Comparison of ENCODE assay signal across 1 cellular context in genomic region chr13:34012354-34012753, GRCh38.
TF ChIP-seq lines count a peak whose summit lies in the region.

No MANE protein-coding gene starts in this region.

TF ChIP-seq in HepG2, 621 proteins besides CTCF, POLR2A, EP300 and RAD21 (continued from another document):
- no peak for TF ChIP-seq PRDM4 (CRISPR knock-in tag; IDR thresholded peaks at IDR 0.05; ENCODE audit: borderline replicate concordance)
- no peak for TF ChIP-seq PHB2 (IDR thresholded peaks at IDR 0.05; ENCODE audit: partially characterized antibody)
